In the genomic region with DNA sequence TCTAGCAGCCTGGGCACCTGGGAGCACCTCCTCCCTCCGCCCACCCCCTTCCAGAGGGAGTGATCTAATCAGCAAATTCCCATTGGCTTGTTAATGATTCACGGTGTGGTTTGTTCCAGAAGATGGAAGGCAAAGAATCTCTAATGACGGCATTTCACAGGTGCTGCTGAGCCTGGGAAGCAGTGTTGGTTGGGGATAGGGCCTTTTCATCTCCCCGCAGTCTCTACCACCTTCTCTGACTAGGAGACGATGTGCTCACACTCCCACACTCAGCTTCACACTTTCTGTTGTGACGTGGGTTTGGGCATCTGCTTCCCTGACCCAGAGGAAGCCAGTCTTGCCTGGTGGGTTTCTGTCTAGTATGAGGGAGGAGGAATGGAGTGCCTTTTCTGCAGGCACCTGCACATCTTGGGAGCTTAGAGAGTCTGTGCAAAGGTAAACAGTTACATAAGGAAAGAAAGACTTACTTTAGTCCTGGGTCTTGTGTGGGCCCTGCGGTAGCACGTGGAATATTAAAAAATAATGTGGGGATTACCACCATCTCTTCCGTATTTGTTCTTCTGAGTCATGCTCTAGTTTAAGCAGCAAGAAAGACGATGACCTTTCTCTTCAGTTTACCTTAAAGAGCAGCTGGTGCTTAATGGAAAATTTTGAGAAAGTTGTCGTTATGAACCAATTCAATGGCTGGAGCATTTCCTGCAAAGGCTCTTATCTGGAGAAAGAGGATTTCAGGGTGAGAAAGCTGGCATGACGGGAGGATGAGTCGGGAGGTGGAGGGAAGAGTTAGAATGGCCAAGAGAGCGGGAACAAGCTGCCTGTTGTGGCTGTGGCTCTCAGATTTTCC, we compare ENCODE assay signal across 1 cellular context.
TF ChIP-seq lines count a peak whose summit lies in the region.

No MANE protein-coding gene starts in this region.

TF ChIP-seq in HepG2, 621 proteins besides CTCF, POLR2A, EP300 and RAD21 (continued from another document and continues in another):
- TF ChIP-seq PRMT3 (CRISPR knock-in tag; IDR thresholded peaks at IDR 0.05; ENCODE audit: borderline replicate concordance, low read depth) (no peak), HNRNPUL1 (IDR thresholded peaks at IDR 0.05; ENCODE audit: low read depth, low read length) (no peak), HCFC1 (IDR thresholded peaks at IDR 0.05; ENCODE audit: low read depth, low read length) (no peak; the same call in 1 of the 2 replicates), HDAC6 (IDR thresholded peaks at IDR 0.05; ENCODE audit: low read depth, low read length) (no peak), POLR2G (IDR thresholded peaks at IDR 0.05; ENCODE audit: low read depth, low read length) (peak; percentile 74), HMG20A (CRISPR knock-in tag; IDR thresholded peaks at IDR 0.05; ENCODE audit: borderline replicate concordance) (peak; percentile 46; the same call in 1 of the 2 replicates), FOXA3 (CRISPR knock-in tag; IDR thresholded peaks at IDR 0.05) (0 out of 2 replicates have a peak, but pooled peaks have one; percentile 9), ZNF589 (CRISPR knock-in tag; conservative IDR thresholded peaks at IDR 0.05) (no peak), DNMT3B (CRISPR knock-in tag; conservative IDR thresholded peaks at IDR 0.05) (peak; percentile 93; the same call in 1 of the 2 replicates), MLLT10 (CRISPR knock-in tag; IDR thresholded peaks at IDR 0.05) (no peak), POLR2AphosphoS5 (IDR thresholded peaks at IDR 0.05; ENCODE audit: low read depth, low read length) (no peak), ZNF160 (CRISPR knock-in tag; IDR thresholded peaks at IDR 0.05) (no peak), TFE3 (CRISPR knock-in tag; IDR thresholded peaks at IDR 0.05) (no peak), MXD4 (CRISPR knock-in tag; IDR thresholded peaks at IDR 0.05) (no peak), ZFX (CRISPR knock-in tag; IDR thresholded peaks at IDR 0.05; ENCODE audit: low read depth) (0 out of 2 replicates have a peak, but pooled peaks have one; percentile 20), SMC3 (IDR thresholded peaks at IDR 0.05; ENCODE audit: low read length) (no peak), MYPOP (CRISPR knock-in tag; IDR thresholded peaks at IDR 0.05) (no peak; the same call in 1 of the 2 replicates), ZNF562 (CRISPR knock-in tag; IDR thresholded peaks at IDR 0.05; ENCODE audit: borderline replicate concordance) (no peak), DPF2 (CRISPR knock-in tag; IDR thresholded peaks at IDR 0.05; ENCODE audit: borderline replicate concordance, low read depth) (no peak), BRD4 (CRISPR knock-in tag; IDR thresholded peaks at IDR 0.05) (no peak), GATAD2A (CRISPR knock-in tag; IDR thresholded peaks at IDR 0.05) (peak; percentile 20; the same call in 1 of the 2 replicates), ZNF75D (CRISPR knock-in tag; IDR thresholded peaks at IDR 0.05; ENCODE audit: borderline replicate concordance) (peak; percentile 78; the same call in 1 of the 2 replicates), ZNF800 (CRISPR knock-in tag; IDR thresholded peaks at IDR 0.05) (no peak), ZNF713 (CRISPR knock-in tag; IDR thresholded peaks at IDR 0.05) (no peak), ZBTB8A (CRISPR knock-in tag; IDR thresholded peaks at IDR 0.05; ENCODE audit: borderline replicate concordance, low read depth) (no peak; the same call in 1 of the 2 replicates), SMAD3 (CRISPR knock-in tag; IDR thresholded peaks at IDR 0.05) (0 out of 2 replicates have a peak, but pooled peaks have one; percentile 20), TAF1 (CRISPR knock-in tag; IDR thresholded peaks at IDR 0.05) (peak; percentile 24; the same call in 1 of the 2 replicates), ZNF3 (CRISPR knock-in tag; IDR thresholded peaks at IDR 0.05) (no peak), SSRP1 (CRISPR knock-in tag; IDR thresholded peaks at IDR 0.05) (peak; percentile 51; the same call in 1 of the 2 replicates), ZKSCAN8 (CRISPR knock-in tag; IDR thresholded peaks at IDR 0.05; ENCODE audit: borderline replicate concordance) (no peak), ZNF780A (CRISPR knock-in tag; IDR thresholded peaks at IDR 0.05) (no peak), ZSCAN12 (CRISPR knock-in tag; IDR thresholded peaks at IDR 0.05) (no peak)
- TF ChIP-seq, protein P1, sequence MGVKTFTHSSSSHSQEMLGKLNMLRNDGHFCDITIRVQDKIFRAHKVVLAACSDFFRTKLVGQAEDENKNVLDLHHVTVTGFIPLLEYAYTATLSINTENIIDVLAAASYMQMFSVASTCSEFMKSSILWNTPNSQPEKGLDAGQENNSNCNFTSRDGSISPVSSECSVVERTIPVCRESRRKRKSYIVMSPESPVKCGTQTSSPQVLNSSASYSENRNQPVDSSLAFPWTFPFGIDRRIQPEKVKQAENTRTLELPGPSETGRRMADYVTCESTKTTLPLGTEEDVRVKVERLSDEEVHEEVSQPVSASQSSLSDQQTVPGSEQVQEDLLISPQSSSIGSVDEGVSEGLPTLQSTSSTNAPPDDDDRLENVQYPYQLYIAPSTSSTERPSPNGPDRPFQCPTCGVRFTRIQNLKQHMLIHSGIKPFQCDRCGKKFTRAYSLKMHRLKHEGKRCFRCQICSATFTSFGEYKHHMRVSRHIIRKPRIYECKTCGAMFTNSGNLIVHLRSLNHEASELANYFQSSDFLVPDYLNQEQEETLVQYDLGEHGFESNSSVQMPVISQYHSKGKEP (CRISPR knock-in tag; IDR thresholded peaks at IDR 0.05), result no peak
- TF ChIP-seq, protein P2, sequence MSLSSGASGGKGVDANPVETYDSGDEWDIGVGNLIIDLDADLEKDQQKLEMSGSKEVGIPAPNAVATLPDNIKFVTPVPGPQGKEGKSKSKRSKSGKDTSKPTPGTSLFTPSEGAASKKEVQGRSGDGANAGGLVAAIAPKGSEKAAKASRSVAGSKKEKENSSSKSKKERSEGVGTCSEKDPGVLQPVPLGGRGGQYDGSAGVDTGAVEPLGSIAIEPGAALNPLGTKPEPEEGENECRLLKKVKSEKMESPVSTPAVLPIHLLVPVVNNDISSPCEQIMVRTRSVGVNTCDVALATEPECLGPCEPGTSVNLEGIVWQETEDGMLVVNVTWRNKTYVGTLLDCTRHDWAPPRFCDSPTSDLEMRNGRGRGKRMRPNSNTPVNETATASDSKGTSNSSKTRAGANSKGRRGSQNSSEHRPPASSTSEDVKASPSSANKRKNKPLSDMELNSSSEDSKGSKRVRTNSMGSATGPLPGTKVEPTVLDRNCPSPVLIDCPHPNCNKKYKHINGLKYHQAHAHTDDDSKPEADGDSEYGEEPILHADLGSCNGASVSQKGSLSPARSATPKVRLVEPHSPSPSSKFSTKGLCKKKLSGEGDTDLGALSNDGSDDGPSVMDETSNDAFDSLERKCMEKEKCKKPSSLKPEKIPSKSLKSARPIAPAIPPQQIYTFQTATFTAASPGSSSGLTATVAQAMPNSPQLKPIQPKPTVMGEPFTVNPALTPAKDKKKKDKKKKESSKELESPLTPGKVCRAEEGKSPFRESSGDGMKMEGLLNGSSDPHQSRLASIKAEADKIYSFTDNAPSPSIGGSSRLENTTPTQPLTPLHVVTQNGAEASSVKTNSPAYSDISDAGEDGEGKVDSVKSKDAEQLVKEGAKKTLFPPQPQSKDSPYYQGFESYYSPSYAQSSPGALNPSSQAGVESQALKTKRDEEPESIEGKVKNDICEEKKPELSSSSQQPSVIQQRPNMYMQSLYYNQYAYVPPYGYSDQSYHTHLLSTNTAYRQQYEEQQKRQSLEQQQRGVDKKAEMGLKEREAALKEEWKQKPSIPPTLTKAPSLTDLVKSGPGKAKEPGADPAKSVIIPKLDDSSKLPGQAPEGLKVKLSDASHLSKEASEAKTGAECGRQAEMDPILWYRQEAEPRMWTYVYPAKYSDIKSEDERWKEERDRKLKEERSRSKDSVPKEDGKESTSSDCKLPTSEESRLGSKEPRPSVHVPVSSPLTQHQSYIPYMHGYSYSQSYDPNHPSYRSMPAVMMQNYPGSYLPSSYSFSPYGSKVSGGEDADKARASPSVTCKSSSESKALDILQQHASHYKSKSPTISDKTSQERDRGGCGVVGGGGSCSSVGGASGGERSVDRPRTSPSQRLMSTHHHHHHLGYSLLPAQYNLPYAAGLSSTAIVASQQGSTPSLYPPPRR (CRISPR knock-in tag; IDR thresholded peaks at IDR 0.05; ENCODE audit: borderline replicate concordance), result no peak
- TF ChIP-seq, protein P3, sequence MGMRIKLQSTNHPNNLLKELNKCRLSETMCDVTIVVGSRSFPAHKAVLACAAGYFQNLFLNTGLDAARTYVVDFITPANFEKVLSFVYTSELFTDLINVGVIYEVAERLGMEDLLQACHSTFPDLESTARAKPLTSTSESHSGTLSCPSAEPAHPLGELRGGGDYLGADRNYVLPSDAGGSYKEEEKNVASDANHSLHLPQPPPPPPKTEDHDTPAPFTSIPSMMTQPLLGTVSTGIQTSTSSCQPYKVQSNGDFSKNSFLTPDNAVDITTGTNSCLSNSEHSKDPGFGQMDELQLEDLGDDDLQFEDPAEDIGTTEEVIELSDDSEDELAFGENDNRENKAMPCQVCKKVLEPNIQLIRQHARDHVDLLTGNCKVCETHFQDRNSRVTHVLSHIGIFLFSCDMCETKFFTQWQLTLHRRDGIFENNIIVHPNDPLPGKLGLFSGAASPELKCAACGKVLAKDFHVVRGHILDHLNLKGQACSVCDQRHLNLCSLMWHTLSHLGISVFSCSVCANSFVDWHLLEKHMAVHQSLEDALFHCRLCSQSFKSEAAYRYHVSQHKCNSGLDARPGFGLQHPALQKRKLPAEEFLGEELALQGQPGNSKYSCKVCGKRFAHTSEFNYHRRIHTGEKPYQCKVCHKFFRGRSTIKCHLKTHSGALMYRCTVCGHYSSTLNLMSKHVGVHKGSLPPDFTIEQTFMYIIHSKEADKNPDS (CRISPR knock-in tag; IDR thresholded peaks at IDR 0.05), result no peak
- TF ChIP-seq, protein P4, sequence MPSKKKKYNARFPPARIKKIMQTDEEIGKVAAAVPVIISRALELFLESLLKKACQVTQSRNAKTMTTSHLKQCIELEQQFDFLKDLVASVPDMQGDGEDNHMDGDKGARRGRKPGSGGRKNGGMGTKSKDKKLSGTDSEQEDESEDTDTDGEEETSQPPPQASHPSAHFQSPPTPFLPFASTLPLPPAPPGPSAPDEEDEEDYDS (CRISPR knock-in tag; IDR thresholded peaks at IDR 0.05), result no peak
- TF ChIP-seq, protein P5, sequence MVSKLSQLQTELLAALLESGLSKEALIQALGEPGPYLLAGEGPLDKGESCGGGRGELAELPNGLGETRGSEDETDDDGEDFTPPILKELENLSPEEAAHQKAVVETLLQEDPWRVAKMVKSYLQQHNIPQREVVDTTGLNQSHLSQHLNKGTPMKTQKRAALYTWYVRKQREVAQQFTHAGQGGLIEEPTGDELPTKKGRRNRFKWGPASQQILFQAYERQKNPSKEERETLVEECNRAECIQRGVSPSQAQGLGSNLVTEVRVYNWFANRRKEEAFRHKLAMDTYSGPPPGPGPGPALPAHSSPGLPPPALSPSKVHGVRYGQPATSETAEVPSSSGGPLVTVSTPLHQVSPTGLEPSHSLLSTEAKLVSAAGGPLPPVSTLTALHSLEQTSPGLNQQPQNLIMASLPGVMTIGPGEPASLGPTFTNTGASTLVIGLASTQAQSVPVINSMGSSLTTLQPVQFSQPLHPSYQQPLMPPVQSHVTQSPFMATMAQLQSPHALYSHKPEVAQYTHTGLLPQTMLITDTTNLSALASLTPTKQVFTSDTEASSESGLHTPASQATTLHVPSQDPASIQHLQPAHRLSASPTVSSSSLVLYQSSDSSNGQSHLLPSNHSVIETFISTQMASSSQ (IDR thresholded peaks at IDR 0.05; ENCODE audit: low read depth), result peak; percentile 71
- TF ChIP-seq, protein P5 (CRISPR knock-in tag; IDR thresholded peaks at IDR 0.05; ENCODE audit: borderline replicate concordance), result peak; percentile 45; the same call in 1 of the 2 replicates
- TF ChIP-seq, protein P6, sequence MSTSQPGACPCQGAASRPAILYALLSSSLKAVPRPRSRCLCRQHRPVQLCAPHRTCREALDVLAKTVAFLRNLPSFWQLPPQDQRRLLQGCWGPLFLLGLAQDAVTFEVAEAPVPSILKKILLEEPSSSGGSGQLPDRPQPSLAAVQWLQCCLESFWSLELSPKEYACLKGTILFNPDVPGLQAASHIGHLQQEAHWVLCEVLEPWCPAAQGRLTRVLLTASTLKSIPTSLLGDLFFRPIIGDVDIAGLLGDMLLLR (CRISPR knock-in tag; IDR thresholded peaks at IDR 0.05), result no peak
